Comparison of ENCODE assay signal across 24 cellular contexts in genomic region chr12:39935839-39936238, GRCh38.
"Had no signal": no experiment of that assay in that cellular context is flagged by ENCODE, and none has a peak within 500 bp of the region (broad histone marks: within the 10 kb centered on the region; RNA-seq: fewer than 3 reads in every experiment).

No MANE protein-coding gene starts in this region.

- H3K4me3 ChIP-seq: coronary artery, esophagus muscularis mucosa, gastroesophageal sphincter, heart right ventricle, lower lobe of right lung, pancreas, stomach, thyroid gland had no signal

- ATAC-seq: gastroesophageal sphincter; heart right ventricle; left ventricle myocardium superior; lower lobe of right lung; natural killer cell treated with Interleukin-12 subunit alpha and Interleukin-12 subunit beta and Interleukin-15 and Interleukin-18, amount 100 ng/mL, for 72 hours; pancreas; sciatic nerve had no signal

- H3K4me1 ChIP-seq: foreskin keratinocyte, lower lobe of right lung, thyroid gland had no signal

- DNase-seq: dermis blood vessel endothelial cell; effector memory CD4-positive, alpha-beta T cell; heart right ventricle; hippocampal formation; left ventricle myocardium superior; lower lobe of right lung; naive B cell; pancreas; retina; stimulated activated CD4-positive, alpha-beta T cell treated with anti-CD3 and anti-CD28 coated beads, Interleukin-2, amount 100 ng/mL, for 24 hours; stimulated activated CD4-positive, alpha-beta T cell treated with anti-CD3 and anti-CD28 coated beads, Interleukin-4, amount 100 ng/mL, for 24 hours; stimulated activated naive CD4-positive, alpha-beta T cell treated with Interleukin-2 at 50 U/mL for 16 hours; stomach; thyroid gland; trophoblast cell had no signal

- H3K27ac ChIP-seq: coronary artery, esophagus muscularis mucosa, foreskin keratinocyte, gastroesophageal sphincter, heart right ventricle, lower lobe of right lung, neutrophil, pancreas, stomach, thyroid gland had no signal

- H3K27me3 ChIP-seq: esophagus muscularis mucosa, foreskin keratinocyte, gastroesophageal sphincter, heart right ventricle, neutrophil, pancreas, stomach, thyroid gland had no signal

- FAIRE-seq: endothelial cell of umbilical vein, islet of Langerhans, pancreas had no signal

- H3K36me3 ChIP-seq: esophagus muscularis mucosa, gastroesophageal sphincter, heart right ventricle, lower lobe of right lung, neutrophil, pancreas, stomach, thyroid gland had no signal

- H3K9me3 ChIP-seq: esophagus muscularis mucosa, gastroesophageal sphincter, lower lobe of right lung, neutrophil, pancreas, stomach, thyroid gland had no signal
